ENCODE assay signal across 34 cellular contexts in the genomic region with DNA sequence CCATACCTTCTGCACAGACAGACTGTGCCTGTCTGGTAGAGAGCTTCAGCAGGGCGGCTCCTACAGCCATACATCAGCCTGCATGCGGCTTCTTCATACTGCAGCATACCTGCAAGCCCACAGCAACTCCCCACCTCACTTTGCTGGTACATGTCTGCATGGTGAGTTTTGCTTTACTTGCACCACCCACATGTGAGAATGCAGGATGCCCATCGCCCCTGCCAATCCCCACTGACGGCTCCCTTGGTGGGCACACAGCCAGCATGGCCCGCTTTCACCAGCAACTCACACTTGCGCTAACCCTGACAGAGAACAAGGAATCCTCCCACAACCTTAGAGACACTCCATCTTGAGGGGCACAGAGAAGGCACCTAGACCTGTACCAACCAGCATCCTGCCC.
"Had no signal": no experiment of that assay in that cellular context is flagged by ENCODE, and none has a peak within 500 bp of the region (broad histone marks: within the 10 kb centered on the region; RNA-seq: fewer than 3 reads in every experiment).

No MANE protein-coding gene starts in this region.

- H3K27ac Mint-ChIP-seq: activated B cell treated with CpG ODN at 0.5 μM for 24 hours; activated CD4-positive, alpha-beta memory T cell treated with anti-CD3 and anti-CD28 coated beads for 36 hours; activated CD4-positive, alpha-beta T cell treated with anti-CD3 and anti-CD28 coated beads, Interleukin-2, amount 10 ng/mL, durations not matched to agents 24 days and 14 days; activated naive CD4-positive, alpha-beta T cell treated with anti-CD3 and anti-CD28 coated beads for 36 hours; activated naive CD4-positive, alpha-beta T cell treated with anti-CD3 and anti-CD28 coated beads, Interleukin-2, amount 50 U/mL, for 72 hours; activated naive CD8-positive, alpha-beta T cell treated with anti-CD3 and anti-CD28 coated beads, Interleukin-2, amount 10 ng/mL, durations not matched to agents 7 days and 5 days; activated T-cell treated with anti-CD3 and anti-CD28 coated beads, Interleukin-2, amount 50 U/mL, for 72 hours; activated T-helper 1 cell treated with anti-CD3 and anti-CD28 coated beads, Interleukin-12 subunit alpha, Interleukin-12 subunit beta, Interleukin-2, Interleukin-4 antibody, amounts not matched to agents 30 ng/mL and 10 ng/mL and 1 ng/mL, durations not matched to agents 14 hours and 24 hours and 36 hours; activated T-helper 17 cell treated with anti-CD3 and anti-CD28 coated beads, Interleukin-2, amount 50 U/mL, for 72 hours; T-helper 1 cell treated with Interleukin-12 subunit alpha and Interleukin-12 subunit beta and Interleukin-4 antibody, amounts not matched to agents 30 μg/mL and 1 μg/mL, for 36 hours; T-helper 2 cell treated with Interferon-gamma antibody and Interleukin-4, amounts not matched to agents 5 μg/mL and 100 μg/mL, for 36 hours had no signal

- H3K4me3 ChIP-seq: adrenal gland, body of pancreas, breast epithelium had no signal

- H3K27me3 Mint-ChIP-seq: activated B cell treated with CpG ODN at 0.5 μM for 24 hours; activated CD4-positive, alpha-beta memory T cell treated with anti-CD3 and anti-CD28 coated beads for 36 hours; activated CD4-positive, alpha-beta T cell treated with anti-CD3 and anti-CD28 coated beads, Interleukin-2, amount 10 ng/mL, durations not matched to agents 24 days and 14 days; activated naive CD8-positive, alpha-beta T cell treated with anti-CD3 and anti-CD28 coated beads, Interleukin-2, amount 10 ng/mL, durations not matched to agents 7 days and 5 days; activated T-helper 17 cell treated with anti-CD3 and anti-CD28 coated beads, Interleukin-2, amount 50 U/mL, for 72 hours had no signal

- H3K9me3 ChIP-seq: body of pancreas had no signal

- H3K4me1 ChIP-seq: adrenal gland, body of pancreas, breast epithelium had no signal

- H3K27ac ChIP-seq: adrenal gland, body of pancreas, brain microvascular endothelial cell, breast epithelium, VCaP had no signal

- H3K4me1 Mint-ChIP-seq: activated CD4-positive, alpha-beta T cell treated with anti-CD3 and anti-CD28 coated beads, Interleukin-2, amount 10 ng/mL, durations not matched to agents 24 days and 14 days; activated naive CD8-positive, alpha-beta T cell treated with anti-CD3 and anti-CD28 coated beads, Interleukin-2, amount 10 ng/mL, durations not matched to agents 7 days and 5 days had no signal

- H3K36me3 ChIP-seq: adrenal gland, brain microvascular endothelial cell, breast epithelium had no signal

- ATAC-seq: activated naive CD4-positive, alpha-beta T cell treated with anti-CD3 and anti-CD28 coated beads, Interleukin-2, amount 50 U/mL, for 72 hours; activated T-cell treated with anti-CD3 and anti-CD28 coated beads, Interleukin-2, amount 50 U/mL, for 4 hours; activated T-cell treated with anti-CD3 and anti-CD28 coated beads, Interleukin-2, amount 50 U/mL, for 72 hours; activated T-helper 17 cell treated with anti-CD3 and anti-CD28 coated beads, Interleukin-2, amount 50 U/mL, for 72 hours; body of pancreas had no signal

- H3K4me3 Mint-ChIP-seq: activated B cell treated with CpG ODN at 0.5 μM for 24 hours; activated CD4-positive, alpha-beta memory T cell treated with anti-CD3 and anti-CD28 coated beads for 36 hours; activated CD4-positive, alpha-beta T cell treated with anti-CD3 and anti-CD28 coated beads, Interleukin-2, amount 10 ng/mL, durations not matched to agents 24 days and 14 days; activated naive CD4-positive, alpha-beta T cell treated with anti-CD3 and anti-CD28 coated beads for 36 hours; activated naive CD8-positive, alpha-beta T cell treated with anti-CD3 and anti-CD28 coated beads, Interleukin-2, amount 10 ng/mL, durations not matched to agents 7 days and 5 days; activated T-cell treated with anti-CD3 and anti-CD28 coated beads, Interleukin-2, amount 50 U/mL, for 4 hours; activated T-cell treated with anti-CD3 and anti-CD28 coated beads, Interleukin-2, amount 50 U/mL, for 72 hours; activated T-helper 1 cell treated with anti-CD3 and anti-CD28 coated beads, Interleukin-12 subunit alpha, Interleukin-12 subunit beta, Interleukin-2, Interleukin-4 antibody, amounts not matched to agents 30 ng/mL and 10 ng/mL and 1 ng/mL, durations not matched to agents 14 hours and 24 hours and 36 hours; activated T-helper 17 cell treated with anti-CD3 and anti-CD28 coated beads, Interleukin-2, amount 50 U/mL, for 72 hours; T-helper 1 cell treated with Interleukin-12 subunit alpha and Interleukin-12 subunit beta and Interleukin-4 antibody, amounts not matched to agents 30 μg/mL and 1 μg/mL, for 36 hours; T-helper 2 cell treated with Interferon-gamma antibody and Interleukin-4, amounts not matched to agents 5 μg/mL and 100 μg/mL, for 36 hours had no signal

- DNase-seq: activated B cell treated with CpG ODN at 0.5 μM for 24 hours; activated CD4-positive, alpha-beta memory T cell treated with anti-CD3 and anti-CD28 coated beads for 36 hours; activated CD4-positive, alpha-beta T cell treated with anti-CD3 and anti-CD28 coated beads for 4 hours; activated CD4-positive, alpha-beta T cell treated with anti-CD3 and anti-CD28 coated beads, Interleukin-2, amount 10 ng/mL, durations not matched to agents 24 days and 14 days; activated CD4-positive, alpha-beta T cell treated with anti-CD3 and anti-CD28 coated beads, Interleukin-2, amount 50 U/mL, for 1 hour; activated CD4-positive, alpha-beta T cell treated with anti-CD3 and anti-CD28 coated beads, Interleukin-2, amount 50 U/mL, for 4 hours; activated CD4-positive, CD25-positive, alpha-beta regulatory T cell treated with anti-CD3 and anti-CD28 coated beads, Interleukin-2, amount 50 U/mL, for 72 hours; activated CD8-positive, alpha-beta memory T cell treated with anti-CD3 and anti-CD28 coated beads, Interleukin-2, amount 50 U/mL, for 4 hours; activated effector memory CD4-positive, alpha-beta T cell treated with anti-CD3 and anti-CD28 coated beads, Interleukin-2, amount 50 U/mL, for 16 hours; activated gamma-delta T cell treated with Interleukin-2 at 50 U/mL for 16 hours; activated naive CD4-positive, alpha-beta T cell; activated naive CD4-positive, alpha-beta T cell treated with anti-CD3 and anti-CD28 coated beads for 36 hours; activated naive CD4-positive, alpha-beta T cell treated with anti-CD3 and anti-CD28 coated beads, Interleukin-2, amount 50 U/mL, for 16 hours; activated naive CD8-positive, alpha-beta T cell treated with anti-CD3 and anti-CD28 coated beads, Interleukin-2, amount 10 ng/mL, durations not matched to agents 7 days and 5 days; activated T-cell treated with anti-CD3 and anti-CD28 coated beads for 4 hours; activated T-cell treated with anti-CD3 and anti-CD28 coated beads, Interleukin-2, amount 50 U/mL, for 1 hour; activated T-cell treated with anti-CD3 and anti-CD28 coated beads, Interleukin-2, amount 50 U/mL, for 4 hours; activated T-cell treated with anti-CD3 and anti-CD28 coated beads, Interleukin-2, amount 50 U/mL, for 72 hours; adrenal gland; amniotic stem cell; aorta; body of pancreas; brain microvascular endothelial cell; central memory CD4-positive, alpha-beta T cell; T-helper 1 cell; T-helper 2 cell; T-helper 9 cell had no signal

- H3K27me3 ChIP-seq: adrenal gland, body of pancreas, brain microvascular endothelial cell, breast epithelium had no signal
